ENCODE assay signal across 11 cellular contexts in the genomic region with DNA sequence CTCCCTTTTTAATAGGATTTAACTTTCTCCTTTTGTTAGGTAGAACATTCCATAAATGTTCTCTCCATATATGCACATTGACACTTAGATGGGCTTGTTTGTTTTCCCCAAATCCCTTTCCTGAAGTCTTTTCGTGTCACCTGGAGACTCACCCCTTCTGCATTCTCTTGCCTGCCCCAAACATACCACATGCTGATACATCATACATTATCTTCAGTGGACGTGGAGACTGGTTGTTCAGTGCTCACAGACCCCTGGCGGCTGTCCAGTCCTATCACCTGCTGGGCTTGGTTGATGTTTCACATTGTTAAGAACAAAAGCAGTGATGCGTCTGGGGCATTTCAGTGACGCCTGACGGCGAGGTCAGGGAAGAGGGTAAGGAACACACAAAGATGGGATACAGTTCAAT. TPM values are rescaled to one million over a fixed set of nuclear protein-coding genes. Genes with fewer than 3 reads are reported as not detected.
DNase-seq lines count a peak whose midpoint lies in the region; ATAC-seq, FAIRE-seq and TF ChIP-seq lines count a peak whose summit lies in the region.
"Had no signal": no experiment of that assay in that cellular context is flagged by ENCODE, and none has a peak within 500 bp of the region (broad histone marks: within the 10 kb centered on the region; RNA-seq: fewer than 3 reads in every experiment).

No MANE protein-coding gene starts in this region.

- H4K20me1 ChIP-seq in Karpas-422 (ENCODE audit: insufficient read depth, low read depth, low read length) = no peaks in the 10 kb centered on the region

- no peaks in the 10 kb centered on the region for H3K9me3 Mint-ChIP-seq in activated B cell treated with CpG ODN at 0.5 μM for 24 hours
- no peaks in the 10 kb centered on the region for H3K9me3 Mint-ChIP-seq in naive thymus-derived CD8-positive, alpha-beta T cell

- H3K4me2 ChIP-seq in Karpas-422 (ENCODE audit: low read depth, low read length, poor library complexity, severe bottlenecking) = peak overlapping the region; percentile 98

- peak overlapping the region; percentile 100 for H3K27ac ChIP-seq in Karpas-422 (ENCODE audit: low read length)
- no peak overlapping the region for H3K27ac ChIP-seq in effector memory CD4-positive, alpha-beta T cell (ENCODE audit: insufficient read depth, low read length, poor library complexity, severe bottlenecking)

- FAIRE-seq in H54 (lab: Jason Lieb, UNC) = no peak
- FAIRE-seq: endothelial cell of umbilical vein had no signal

- no peak overlapping the region for H3K4me3 ChIP-seq in Karpas-422 (ENCODE audit: low read length)
- H3K4me3 ChIP-seq in effector memory CD4-positive, alpha-beta T cell (ENCODE audit: insufficient read depth, low read depth, low read length, poor library complexity, severe bottlenecking) = no peak overlapping the region
- H3K4me3 ChIP-seq: ovary had no signal

- no peaks in the 10 kb centered on the region for H3K36me3 ChIP-seq in Karpas-422 (ENCODE audit: insufficient read depth, low read length)
- no peaks in the 10 kb centered on the region for H3K36me3 ChIP-seq in effector memory CD4-positive, alpha-beta T cell (ENCODE audit: control insufficient read depth, insufficient read depth, low read length)
- H3K36me3 ChIP-seq: ovary had no signal

- H3K79me2 ChIP-seq in Karpas-422 (ENCODE audit: low read length) = no peaks in the 10 kb centered on the region

- TF ChIP-seq CTCF in activated B cell treated with CpG ODN at 0.5 μM for 24 hours (IDR thresholded peaks at IDR 0.05) = no peak

- H3K36me3 Mint-ChIP-seq in activated B cell treated with CpG ODN at 0.5 μM for 24 hours (ENCODE audit: low read depth) = no peaks in the 10 kb centered on the region
- H3K36me3 Mint-ChIP-seq in naive thymus-derived CD8-positive, alpha-beta T cell = no peaks in the 10 kb centered on the region

- 0 out of 2 replicates have a peak overlapping the region, but pooled peaks have one; percentile 72 for H3K9ac ChIP-seq in Karpas-422 (ENCODE audit: low read length)

- no peak overlapping the region for H2AFZ ChIP-seq in Karpas-422 (ENCODE audit: low read length)

- ATAC-seq in activated B cell treated with CpG ODN at 0.5 μM for 24 hours (ENCODE audit: low read depth) = no peak
- no peak for ATAC-seq in naive thymus-derived CD8-positive, alpha-beta T cell

- no peaks in the 10 kb centered on the region for H3K9me2 ChIP-seq in Karpas-422 (replicated peaks; ENCODE audit: insufficient read depth, low read length)

- no peaks in the 10 kb centered on the region for H3K9me3 ChIP-seq in Karpas-422 (ENCODE audit: low read length)
- H3K9me3 ChIP-seq in effector memory CD4-positive, alpha-beta T cell (ENCODE audit: control insufficient read depth, low read length) = no peaks in the 10 kb centered on the region
- H3K9me3 ChIP-seq: ovary had no signal

- intact Hi-C loops in activated B cell treated with CpG ODN at 0.5 μM for 24 hours (cut with micrococcal nuclease) = loop anchor here (5.0 kb wide), 2 partner anchors 301 to 321 kb away; a partner anchor contains a TSS

- H3K27me3 ChIP-seq in Karpas-422 (ENCODE audit: low read length) = no peaks in the 10 kb centered on the region
- no peaks in the 10 kb centered on the region for H3K27me3 ChIP-seq in effector memory CD4-positive, alpha-beta T cell (replicated peaks; ENCODE audit: control insufficient read depth, insufficient read depth, low read length, poor library complexity, severe bottlenecking)
- H3K27me3 ChIP-seq: ovary had no signal

- H3K4me1 Mint-ChIP-seq in activated B cell treated with CpG ODN at 0.5 μM for 24 hours = peaks cover 60% of the 10 kb centered on the region
- peaks cover 19 to 48% (median 45%) of the 10 kb centered on the region in 4 donors for H3K4me1 Mint-ChIP-seq in naive thymus-derived CD8-positive, alpha-beta T cell

- H3K4me1 ChIP-seq in Karpas-422 (ENCODE audit: low read length) = peaks cover 60% of the 10 kb centered on the region
- peaks cover 39% of the 10 kb centered on the region for H3K4me1 ChIP-seq in effector memory CD4-positive, alpha-beta T cell (ENCODE audit: control insufficient read depth, insufficient read depth, low read length, poor library complexity, severe bottlenecking)

- in situ Hi-C loops in Caki2 (cut with HindIII; ENCODE audit: low pct_unique_long_range_greater_than_20kb, low sequenced_read_pairs) = no loop called here

- no peaks in the 10 kb centered on the region for H3K27me3 Mint-ChIP-seq in activated B cell treated with CpG ODN at 0.5 μM for 24 hours
- no peaks in the 10 kb centered on the region for H3K27me3 Mint-ChIP-seq in naive thymus-derived CD8-positive, alpha-beta T cell

- DNase-seq in Caki2 (ENCODE audit: low read depth) (peak; percentile 85), Karpas-422 (peak; percentile 71), activated B cell treated with CpG ODN at 0.5 μM for 24 hours (no peak), superior temporal gyrus (ENCODE audit: extremely low spot score) (no peak), H54 (ENCODE audit: insufficient read length, low spot score) (no peak)
- DNase-seq in naive thymus-derived CD8-positive, alpha-beta T cell = no peak
- DNase-seq in activated CD4-positive, alpha-beta T cell treated with anti-CD3 and anti-CD28 coated beads for 1 hour = no peak
- no peak for DNase-seq in effector memory CD4-positive, alpha-beta T cell
- DNase-seq: activated CD4-positive, alpha-beta T cell treated with anti-CD3 and anti-CD28 coated beads for 4 hours had no signal

- no peak for TF ChIP-seq POLR2A in H54 (IDR thresholded peaks at IDR 0.05; ENCODE audit: low read depth, low read length)

- H3K27ac Mint-ChIP-seq in activated B cell treated with CpG ODN at 0.5 μM for 24 hours = peak overlapping the region; percentile 63
- peak overlapping the region; percentile 89 to 100 (median 98) for H3K27ac Mint-ChIP-seq in naive thymus-derived CD8-positive, alpha-beta T cell

- CTCF ChIA-PET in activated B cell treated with CpG ODN at 0.5 μM for 24 hours (lab: Charles Lee) = interaction anchor here (2.2 to 9.4 kb wide), 3 partner anchors 9 to 59 kb away, joined by 24 to 168 read pairs (median 89); a partner anchor contains a TSS

- POLR2A ChIA-PET in activated B cell treated with CpG ODN at 0.5 μM for 24 hours (lab: Charles Lee) = interaction anchor here (1.3 to 9.5 kb wide), 5 partner anchors 17 to 56 kb away, joined by 5 to 1136 read pairs (median 92); a partner anchor contains a TSS
- POLR2A ChIA-PET in naive thymus-derived CD8-positive, alpha-beta T cell (lab: Charles Lee) = interaction anchor here (0.8 to 14.4 kb wide), 5 partner anchors 8 to 49 kb away, joined by 4 to 1045 read pairs (median 144); a partner anchor contains a TSS

- H3K4me3 Mint-ChIP-seq in activated B cell treated with CpG ODN at 0.5 μM for 24 hours = no peak overlapping the region
- H3K4me3 Mint-ChIP-seq in naive thymus-derived CD8-positive, alpha-beta T cell = peak overlapping the region in 3 of 10 donors; percentile 5 to 59 (median 8)

RNA-seq across cellular contexts. Expression of a gene that starts 22.2 kb away (rescaled TPM):
- not detected in 2 replicates for total RNA-seq in Caki2 (2014; rRNA removed; shearing (Covaris generic); ENCODE audit: low replicate concordance)
- 2.2 and 3.6 TPM in 2 replicates for total RNA-seq in Karpas-422 (2014; rRNA removed; shearing (Covaris generic); ENCODE audit: low replicate concordance)
- not detected in 2 replicates for total RNA-seq in activated B cell treated with CpG ODN at 0.5 μM for 24 hours
- total RNA-seq in naive thymus-derived CD8-positive, alpha-beta T cell = not detected
- polyA plus RNA-seq in naive thymus-derived CD8-positive, alpha-beta T cell = not detected

RNA-seq across cellular contexts. Expression of a gene that starts 23.4 kb away (rescaled TPM):
- 16.1 and 18.2 TPM in 2 replicates for total RNA-seq in Caki2 (2014; rRNA removed; shearing (Covaris generic); ENCODE audit: low replicate concordance)
- 245 and 258 TPM in 2 replicates for total RNA-seq in Karpas-422 (2014; rRNA removed; shearing (Covaris generic); ENCODE audit: low replicate concordance)
- total RNA-seq in activated B cell treated with CpG ODN at 0.5 μM for 24 hours = 419 and 448 TPM in 2 replicates
- total RNA-seq in naive thymus-derived CD8-positive, alpha-beta T cell = 100 to 1,000 TPM; 186 to 191 TPM
- polyA plus RNA-seq in naive thymus-derived CD8-positive, alpha-beta T cell = 100 to 1,000 TPM in 2 of 3 donors, 10 to 100 TPM in 1; 91.8 to 179 (median 122) TPM

Comparison
In these comparisons a context has a peak if more than half of its experiments do, and no peak if none do; other contexts are left out.
1. DNase-seq: peak in Caki2 (single experiment) and Karpas-422 (single experiment); none in activated B cell treated with CpG ODN at 0.5 μM for 24 hours (single experiment), naive thymus-derived CD8-positive, alpha-beta T cell (0 of 10), superior temporal gyrus (single experiment), H54 (single experiment), activated CD4-positive, alpha-beta T cell treated with anti-CD3 and anti-CD28 coated beads for 1 hour (single experiment) and effector memory CD4-positive, alpha-beta T cell (0 of 3).